Comparison of ENCODE assay signal across 1 cellular context in genomic region chr16:55142405-55142804, GRCh38.
A peak's percentile ranks its signal among the peaks of the same experiment; 100 is the strongest.
TF ChIP-seq lines count a peak whose summit lies in the region.

No MANE protein-coding gene starts in this region.

TF ChIP-seq in GM23338, 12 proteins besides CTCF, POLR2A, EP300 and RAD21 (continued from another document):
- TF ChIP-seq ZNF462 (CRISPR knock-in tag; IDR thresholded peaks at IDR 0.05): 0 out of 2 replicates have a peak, but pooled peaks have one; percentile 44
